Comparison of ENCODE assay signal across 8 cellular contexts in genomic region chr3:185931777-185932176, GRCh38. TPM values are rescaled to one million over a fixed set of nuclear protein-coding genes. Genes with fewer than 3 reads are reported as not detected.
DNase-seq lines count a peak whose midpoint lies in the region; ATAC-seq and TF ChIP-seq lines count a peak whose summit lies in the region.

No MANE protein-coding gene starts in this region.

- no peak for DNase-seq in CD4-positive, alpha-beta T cell
- no peak for DNase-seq in LNCaP clone FGC (ENCODE audit: low read depth)
- peak; percentile 3 for DNase-seq in cerebellar cortex (ENCODE audit: low spot score)
- DNase-seq in nephron progenitor cell, result no peak
- DNase-seq in cerebellar nuclear complex (lab: John Stamatoyannopoulos, UW), result no peak
- no peak for DNase-seq in DMS53 (lab: John Stamatoyannopoulos, UW)

- no peaks in the 10 kb centered on the region for H3K27me3 ChIP-seq in CD4-positive, alpha-beta T cell (ENCODE audit: control insufficient read depth, insufficient read depth, low read length)

- H3K4me3 ChIP-seq in LNCaP clone FGC (ENCODE audit: low read depth, low read length), result peak overlapping the region; percentile 19; the same call in 1 of the 2 replicates

- POLR2A ChIA-PET in CD4-positive, alpha-beta T cell (lab: Charles Lee), result interaction anchor here (0.6 to 3.8 kb wide), 7 partner anchors 10 to 1114 kb away, joined by 3 to 25 read pairs (median 4); partner anchors contain the start of gene EIF4A2

- no peaks in the 10 kb centered on the region for H3K9me3 Mint-ChIP-seq in CD4-positive, alpha-beta T cell
- H3K9me3 Mint-ChIP-seq in nephron progenitor cell, result no peaks in the 10 kb centered on the region

- no peaks in the 10 kb centered on the region for H3K27me3 Mint-ChIP-seq in CD4-positive, alpha-beta T cell
- no peaks in the 10 kb centered on the region for H3K27me3 Mint-ChIP-seq in nephron progenitor cell (ENCODE audit: low read depth, poor library complexity)

- no peaks in the 10 kb centered on the region for H3K9me3 ChIP-seq in CD4-positive, alpha-beta T cell (ENCODE audit: control insufficient read depth, low read length)

- TF ChIP-seq CTCF in CD4-positive, alpha-beta T cell (IDR thresholded peaks at IDR 0.05), result no peak
- no peak for TF ChIP-seq CTCF in LNCaP clone FGC (IDR thresholded peaks at IDR 0.05; ENCODE audit: control insufficient read depth, extremely low read depth, insufficient read depth)
- TF ChIP-seq CTCF in nephron progenitor cell (IDR thresholded peaks at IDR 0.05), result no peak

- ATAC-seq in CD4-positive, alpha-beta T cell (ENCODE audit: poor library complexity), result no peak
- no peak for ATAC-seq in HG03521 (IDR thresholded peaks at IDR 0.05; ENCODE audit: unreplicated experiment)
- no peak for ATAC-seq in HG03354 (IDR thresholded peaks at IDR 0.05; ENCODE audit: poor library complexity, severe bottlenecking, unreplicated experiment)

- H3K36me3 Mint-ChIP-seq in CD4-positive, alpha-beta T cell (ENCODE audit: low read depth), result peaks cover 95% of the 10 kb centered on the region
- peaks cover 22% of the 10 kb centered on the region for H3K36me3 Mint-ChIP-seq in nephron progenitor cell (ENCODE audit: low read depth)

- CTCF ChIA-PET in CD4-positive, alpha-beta T cell (lab: Charles Lee), result interaction anchor here (0.8 to 2.1 kb wide), 4 partner anchors 10 to 683 kb away, joined by 3 to 12 read pairs (median 4); no protein-coding TSS in a partner anchor

- peaks cover 92% of the 10 kb centered on the region for H3K4me1 Mint-ChIP-seq in CD4-positive, alpha-beta T cell (ENCODE audit: low read depth)
- H3K4me1 Mint-ChIP-seq in nephron progenitor cell, result peaks cover 91% of the 10 kb centered on the region

- H3K4me3 Mint-ChIP-seq in CD4-positive, alpha-beta T cell, result peak overlapping the region; percentile 97
- peak overlapping the region; percentile 100 for H3K4me3 Mint-ChIP-seq in nephron progenitor cell

- intact Hi-C loops in CD4-positive, alpha-beta T cell (cut with DNase I, micrococcal nuclease), result loop anchor here (2.0 kb wide), 2 partner anchors 15 to 17 kb away; no protein-coding TSS in a partner anchor

- H3K27ac Mint-ChIP-seq in CD4-positive, alpha-beta T cell, result peak overlapping the region; percentile 56
- peak overlapping the region; percentile 91 for H3K27ac Mint-ChIP-seq in nephron progenitor cell

- H3K27ac ChIP-seq in CD4-positive, alpha-beta T cell (ENCODE audit: low read depth, low read length), result no peak overlapping the region

RNA-seq across cellular contexts. Expression of gene TRA2B, which starts 6.0 kb away (rescaled TPM):
- total RNA-seq in CD4-positive, alpha-beta T cell, result 100 to 1,000 TPM; 549 to 585 TPM
